9 cellular contexts compared by ENCODE assay signal in genomic region chrX:133776072-133776471, GRCh38.
A peak's percentile ranks its signal among the peaks of the same experiment; 100 is the strongest.
DNase-seq lines count a peak whose midpoint lies in the region; ATAC-seq, FAIRE-seq and TF ChIP-seq lines count a peak whose summit lies in the region.
"Had no signal": no experiment of that assay in that cellular context is flagged by ENCODE, and none has a peak within 500 bp of the region (broad histone marks: within the 10 kb centered on the region; RNA-seq: fewer than 3 reads in every experiment).

No MANE protein-coding gene starts in this region.

- H3K4me3 ChIP-seq in SK-N-SH (ENCODE audit: low read depth in 2 of 2, low read length in 1 of 2) = no peak overlapping the region
- H3K4me3 ChIP-seq in colonic mucosa = no peak overlapping the region
- H3K4me3 ChIP-seq in small intestine (ENCODE audit: low read depth in 1 of 2, low read length in 2 of 2) = no peak overlapping the region

- POLR2A ChIA-PET in SK-N-SH (lab: Yijun Ruan, JAX) = no interaction called here

- no peak overlapping the region for H3K9ac ChIP-seq in SK-N-SH
- H3K9ac ChIP-seq in colonic mucosa (ENCODE audit: low read depth in 2 of 2, low read length in 2 of 2) = no peak overlapping the region

- peak; percentile 84 for FAIRE-seq in small intestine (lab: Jason Lieb, UNC)

- CTCF ChIA-PET in SK-N-SH (lab: Yijun Ruan, JAX) = interaction anchor here (0.8 to 1.0 kb wide), 2 partner anchors 74 to 78 kb away, joined by 3 to 4 read pairs; no protein-coding TSS in a partner anchor

- TF ChIP-seq RAD21 in SK-N-SH (IDR thresholded peaks at IDR 0.05; ENCODE audit: low read length) = peak; percentile 57

- 25% methylated on average over 7 of the region's 7 CpGs for WGBS in SK-N-SH (ENCODE audit: low lambda C conversion rate)
- 67 to 82% (median 69%) methylated on average over 7 of the region's 7 CpGs for WGBS in small intestine, 3 donors

- peak; percentile 6 to 10 for DNase-seq in NCI-H2081 (lab: John Stamatoyannopoulos, UW)
- no peak for DNase-seq in NCI-H2081 treated with DMSO at 0.1 percent for 48 hours (lab: John Stamatoyannopoulos, UW)
- peak; percentile 31 for DNase-seq in SK-N-SH
- DNase-seq in colonic mucosa = peak; percentile 23
- no peak for DNase-seq in small intestine
- DNase-seq in SKM-1 treated with dmso at 0.1 percent for 144 hours (lab: John Stamatoyannopoulos, UW; ENCODE audit: unreplicated experiment) = no peak
- no peak for DNase-seq in DMS114 treated with DMSO at 0.1 percent for 48 hours (lab: John Stamatoyannopoulos, UW; ENCODE audit: unreplicated experiment)
- DNase-seq: activated B cell treated with CpG ODN at 0.5 μM for 24 hours had no signal

- H3K79me2 ChIP-seq in SK-N-SH (ENCODE audit: insufficient read depth) = no peaks in the 10 kb centered on the region

- no peak overlapping the region for H2AFZ ChIP-seq in SK-N-SH (ENCODE audit: low read depth)

- no peak for ATAC-seq in HG02938 (IDR thresholded peaks at IDR 0.05; ENCODE audit: unreplicated experiment)

- H3K9me2 ChIP-seq in SK-N-SH = no peaks in the 10 kb centered on the region

- H3K4me2 ChIP-seq in SK-N-SH = no peak overlapping the region

- TF ChIP-seq CTCF in SK-N-SH (IDR thresholded peaks at IDR 0.05) (peak; percentile 74), colonic mucosa (IDR thresholded peaks at IDR 0.05) (peak; percentile 49)

- H3K4me1 ChIP-seq in SK-N-SH (ENCODE audit: control insufficient read depth in 1 of 2, insufficient read depth in 2 of 2, low read depth in 1 of 2, low read length in 1 of 2) = peaks cover 0 to 4% of the 10 kb centered on the region in 2 experiments; a peak in 1 of 4 replicates
- no peaks in the 10 kb centered on the region for H3K4me1 ChIP-seq in colonic mucosa
- H3K4me1 ChIP-seq in small intestine (ENCODE audit: control insufficient read depth in 2 of 2, insufficient read depth in 1 of 2, low read depth in 1 of 2, low read length in 1 of 2) = no peaks in the 10 kb centered on the region

- intact Hi-C loops in colonic mucosa (cut with DNase I) = no loop called here

- H3F3A ChIP-seq in SK-N-SH (replicated peaks; ENCODE audit: insufficient read depth) = no peaks in the 10 kb centered on the region

- H3K9me3 ChIP-seq in SK-N-SH (no peaks in the 10 kb centered on the region), colonic mucosa (no peaks in the 10 kb centered on the region), small intestine (ENCODE audit: control insufficient read depth, low read depth) (no peaks in the 10 kb centered on the region)

- no peaks in the 10 kb centered on the region for H4K20me1 ChIP-seq in SK-N-SH (ENCODE audit: insufficient read depth)

- H3K27me3 ChIP-seq in SK-N-SH (ENCODE audit: insufficient read depth) (no peaks in the 10 kb centered on the region; the same call in none of the 2 replicates), colonic mucosa (no peaks in the 10 kb centered on the region), small intestine (ENCODE audit: control insufficient read depth in 2 of 2, insufficient read depth in 2 of 2, low read length in 2 of 2) (no peaks in the 10 kb centered on the region)

- H3K27ac ChIP-seq in SK-N-SH (ENCODE audit: low read depth in 2 of 2, low read length in 1 of 2) (no peak overlapping the region), colonic mucosa (no peak overlapping the region), small intestine (ENCODE audit: low read depth in 1 of 2, low read length in 1 of 2) (no peak overlapping the region)

- H3K36me3 ChIP-seq in SK-N-SH (replicated peaks in 1 of 2; ENCODE audit: control insufficient read depth in 1 of 2, insufficient read depth in 2 of 2, low read length in 1 of 2) (no peaks in the 10 kb centered on the region), colonic mucosa (no peaks in the 10 kb centered on the region), small intestine (ENCODE audit: control insufficient read depth in 2 of 2, insufficient read depth in 2 of 2, low read length in 2 of 2) (no peaks in the 10 kb centered on the region)

- TF ChIP-seq EP300 in SK-N-SH (IDR thresholded peaks at IDR 0.05; ENCODE audit: borderline replicate concordance in 1 of 2, low read depth in 1 of 2, low read length in 1 of 2) = no peak

TF ChIP-seq in SK-N-SH, 30 proteins besides CTCF, POLR2A, EP300 and RAD21:
- TF ChIP-seq YY1 (IDR thresholded peaks at IDR 0.05; ENCODE audit: low read depth) (no peak), SMC3 (IDR thresholded peaks at IDR 0.05; ENCODE audit: low read depth, low read length) (peak; percentile 40), RFX5 (IDR thresholded peaks at IDR 0.05; ENCODE audit: low read length) (no peak)

Comparison
In these comparisons a context has a peak if more than half of its experiments do, and no peak if none do; other contexts are left out.
1. DNase-seq: peak in NCI-H2081 (2 of 2), SK-N-SH (single experiment) and colonic mucosa (single experiment); none in NCI-H2081 treated with DMSO at 0.1 percent for 48 hours (single experiment), small intestine (single experiment), SKM-1 treated with dmso at 0.1 percent for 144 hours (single experiment) and DMS114 treated with DMSO at 0.1 percent for 48 hours (single experiment).